In the genomic region with DNA sequence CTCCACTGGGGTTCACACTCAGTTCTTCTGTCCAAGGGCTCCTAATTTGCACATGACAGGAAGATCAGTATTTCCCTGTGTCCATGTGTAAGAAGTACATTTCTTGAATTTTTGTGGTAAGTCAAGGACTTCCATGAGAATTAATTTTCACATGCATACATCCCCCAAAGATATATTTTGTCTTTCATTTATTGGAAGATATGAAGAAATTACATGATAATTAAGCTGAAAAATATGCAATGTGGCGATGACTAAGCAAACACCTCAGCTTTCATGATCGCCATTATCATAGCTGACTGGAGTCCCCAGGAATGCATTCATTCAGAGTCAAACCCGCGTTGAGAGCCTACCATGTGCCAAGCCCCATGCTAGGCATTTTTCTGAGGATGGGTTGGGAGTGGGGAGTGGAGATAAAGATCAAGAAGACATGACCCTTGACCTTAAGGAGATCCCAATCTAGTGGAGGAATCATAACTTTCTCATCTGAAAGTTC, we compare ENCODE assay signal across 14 cellular contexts.
DNase-seq lines count a peak whose midpoint lies in the region; ATAC-seq, FAIRE-seq and TF ChIP-seq lines count a peak whose summit lies in the region.
"Had no signal": no experiment of that assay in that cellular context is flagged by ENCODE, and none has a peak within 500 bp of the region (broad histone marks: within the 10 kb centered on the region; RNA-seq: fewer than 3 reads in every experiment).

No MANE protein-coding gene starts in this region.

- TF ChIP-seq CTCF in RWPE2 (IDR thresholded peaks at IDR 0.05; ENCODE audit: poor library complexity, severe bottlenecking) (no peak), fibroblast of the aortic adventitia (IDR thresholded peaks at IDR 0.05; ENCODE audit: insufficient read depth, low read length) (no peak), smooth muscle cell (IDR thresholded peaks at IDR 0.05; ENCODE audit: borderline replicate concordance, insufficient read depth, poor library complexity, severe bottlenecking) (no peak), body of pancreas (IDR thresholded peaks at IDR 0.05) (no peak)

- no peaks in the 10 kb centered on the region for H4K20me1 ChIP-seq in smooth muscle cell (ENCODE audit: low read depth)

- FAIRE-seq in H54 (lab: Jason Lieb, UNC): no peak
- FAIRE-seq: GM12878 had no signal

- 46% methylated on average over 4 of the region's 4 CpGs for WGBS in smooth muscle cell (ENCODE audit: low lambda C conversion rate)
- WGBS in body of pancreas, 2 donors: 96 to 98% methylated on average over 4 of the region's 4 CpGs

- H3K9ac ChIP-seq in smooth muscle cell (ENCODE audit: low read depth): no peak overlapping the region

- intact Hi-C loops in body of pancreas (cut with DNase I): no loop called here

- H3K27ac ChIP-seq in RWPE2 (ENCODE audit: poor library complexity, severe bottlenecking) (peak overlapping the region; percentile 100), smooth muscle cell (ENCODE audit: low read depth) (peak overlapping the region; percentile 7), body of pancreas (no peak overlapping the region)
- H3K27ac ChIP-seq: tibial artery had no signal

- no peaks in the 10 kb centered on the region for H3K79me2 ChIP-seq in smooth muscle cell (ENCODE audit: low read depth)

- DNase-seq in H54 (ENCODE audit: insufficient read length, low spot score) (peak; percentile 41), RWPE2 (ENCODE audit: low spot score) (peak; percentile 84), fibroblast of the aortic adventitia (ENCODE audit: low read depth) (peak; percentile 74), smooth muscle cell (lab: John Stamatoyannopoulos, UW; ENCODE audit: unreplicated experiment) (no peak), NCI-H2196 treated with DMSO at 0.1 percent for 48 hours (lab: John Stamatoyannopoulos, UW; ENCODE audit: unreplicated experiment) (no peak), body of pancreas (no peak)
- no peak for DNase-seq in activated T-cell treated with anti-CD3 and anti-CD28 coated beads, Interleukin-2, amount 50 U/mL, for 48 hours
- DNase-seq: dermis blood vessel endothelial cell, glutamatergic neuron, NCI-H1436 treated with DMSO at 0.1 percent for 48 hours, NCI-H524, SHP77, tibial artery had no signal

- H3K4me2 ChIP-seq in smooth muscle cell: no peak overlapping the region

- H3K27me3 ChIP-seq in RWPE2 (ENCODE audit: insufficient read depth, poor library complexity, severe bottlenecking) (no peaks in the 10 kb centered on the region), smooth muscle cell (ENCODE audit: low read depth) (no peaks in the 10 kb centered on the region), body of pancreas (no peaks in the 10 kb centered on the region)
- H3K27me3 ChIP-seq: tibial artery had no signal

- no peaks in the 10 kb centered on the region for H3K36me3 ChIP-seq in RWPE2 (ENCODE audit: low read depth)
- H3K36me3 ChIP-seq in smooth muscle cell (ENCODE audit: low read depth): no peaks in the 10 kb centered on the region
- no peaks in the 10 kb centered on the region for H3K36me3 ChIP-seq in body of pancreas (replicated peaks in 1 of 2; ENCODE audit: insufficient read depth in 1 of 2, low read depth in 2 of 2)
- H3K36me3 ChIP-seq: tibial artery had no signal

- H3K4me1 ChIP-seq in RWPE2 (ENCODE audit: insufficient read depth, poor library complexity, severe bottlenecking) (peaks cover 61% of the 10 kb centered on the region), smooth muscle cell (ENCODE audit: low read depth) (peaks cover 9% of the 10 kb centered on the region), body of pancreas (peaks cover 17% of the 10 kb centered on the region)

- no peak for TF ChIP-seq POLR2A in H54 (IDR thresholded peaks at IDR 0.05; ENCODE audit: low read depth, low read length)
- TF ChIP-seq POLR2A in body of pancreas (IDR thresholded peaks at IDR 0.05): no peak

- no peaks in the 10 kb centered on the region for H3K9me3 ChIP-seq in RWPE2 (ENCODE audit: severe bottlenecking)
- H3K9me3 ChIP-seq in smooth muscle cell (replicated peaks; ENCODE audit: low read depth): no peaks in the 10 kb centered on the region
- no peaks in the 10 kb centered on the region for H3K9me3 ChIP-seq in body of pancreas
- H3K9me3 ChIP-seq: tibial artery had no signal

- H2AFZ ChIP-seq in smooth muscle cell (ENCODE audit: low read depth): no peak overlapping the region

- ATAC-seq in RWPE2 (ENCODE audit: low read depth): peak; percentile 71
- no peak for ATAC-seq in body of pancreas
- ATAC-seq: GM12878 had no signal

- H3K4me3 ChIP-seq in RWPE2 (ENCODE audit: severe bottlenecking): no peak overlapping the region
- H3K4me3 ChIP-seq in fibroblast of the aortic adventitia (ENCODE audit: low read depth, low read length): no peak overlapping the region
- H3K4me3 ChIP-seq in smooth muscle cell: no peak overlapping the region
- H3K4me3 ChIP-seq in body of pancreas: no peak overlapping the region
- H3K4me3 ChIP-seq: GM12878, tibial artery had no signal

- H3F3A ChIP-seq in smooth muscle cell (ENCODE audit: low read depth): peaks cover 5% of the 10 kb centered on the region

Comparison
In these comparisons a context has a peak if more than half of its experiments do, and no peak if none do; other contexts are left out.
1. DNase-seq: peak in H54 (single experiment), RWPE2 (single experiment) and fibroblast of the aortic adventitia (single experiment); none in smooth muscle cell (single experiment), activated T-cell treated with anti-CD3 and anti-CD28 coated beads, Interleukin-2, amount 50 U/mL, for 48 hours (0 of 2), NCI-H2196 treated with DMSO at 0.1 percent for 48 hours (single experiment) and body of pancreas (0 of 4).
2. H3K27ac ChIP-seq: peak in RWPE2 (single experiment) and smooth muscle cell (single experiment); none in body of pancreas (0 of 4).